24 cellular contexts compared by ENCODE assay signal in genomic region chr5:38645508-38645907, GRCh38.
"Had no signal": no experiment of that assay in that cellular context is flagged by ENCODE, and none has a peak within 500 bp of the region (broad histone marks: within the 10 kb centered on the region; RNA-seq: fewer than 3 reads in every experiment).

No MANE protein-coding gene starts in this region.

- ATAC-seq: activated CD8-positive, alpha-beta memory T cell treated with anti-CD3 and anti-CD28 coated beads, Interleukin-2, amount 10 ng/mL, durations not matched to agents 7 days and 5 days; activated T-helper 17 cell treated with anti-CD3 and anti-CD28 coated beads, Interleukin-2, amount 50 U/mL, for 72 hours; left lung; naive thymus-derived CD4-positive, alpha-beta T cell; right lobe of liver; stimulated activated memory B cell treated with anti-CD40 and anti-IgM and Interleukin-4, amounts not matched to agents 10 μg/mL and 1 μg/mL and 100 μg/mL, for 72 hours had no signal

- H3K4me3 ChIP-seq: dorsolateral prefrontal cortex, left lung, neural progenitor cell, prostate gland, right lobe of liver, spleen, thyroid gland, uterus had no signal

- H3K9me3 ChIP-seq: prostate gland, right lobe of liver, thyroid gland, uterus had no signal

- H3K36me3 ChIP-seq: left lung, neural progenitor cell, prostate gland, right lobe of liver, spleen, thyroid gland, uterus had no signal

- H3K4me2 ChIP-seq: neural progenitor cell had no signal

- H2AFZ ChIP-seq: neural progenitor cell had no signal

- H3K27ac ChIP-seq: dorsolateral prefrontal cortex, left lung, neural progenitor cell, prostate gland, right lobe of liver, spleen, thyroid gland, uterus had no signal

- DNase-seq: activated B cell treated with CpG ODN at 0.5 μM for 24 hours; activated CD4-positive, alpha-beta memory T cell treated with anti-CD3 and anti-CD28 coated beads for 36 hours; activated CD4-positive, alpha-beta T cell treated with anti-CD3 and anti-CD28 coated beads for 4 hours; activated CD8-positive, alpha-beta memory T cell treated with anti-CD3 and anti-CD28 coated beads, Interleukin-2, amount 10 ng/mL, durations not matched to agents 7 days and 5 days; activated naive CD4-positive, alpha-beta T cell; activated naive CD8-positive, alpha-beta T cell treated with anti-CD3 and anti-CD28 coated beads for 36 hours; activated T-cell treated with anti-CD3 and anti-CD28 coated beads, Interleukin-2, amount 50 U/mL, for 1 hour; amniotic stem cell; caudate nucleus; dorsolateral prefrontal cortex; hypothalamus; left lung; naive thymus-derived CD4-positive, alpha-beta T cell; right lobe of liver; spleen; stimulated activated CD4-positive, alpha-beta T cell treated with anti-CD3 and anti-CD28 coated beads, Interleukin-4, amount 100 ng/mL, for 4 hours; T-helper 1 cell; T-helper 9 cell; thyroid gland; uterus had no signal

- H3K9ac ChIP-seq: neural progenitor cell had no signal

- H3K4me1 ChIP-seq: left lung, neural progenitor cell, right lobe of liver had no signal

- H3K27me3 ChIP-seq: dorsolateral prefrontal cortex, left lung, neural progenitor cell, spleen, thyroid gland, uterus had no signal
